Comparison of ENCODE assay signal across 1 cellular context in the genomic region with DNA sequence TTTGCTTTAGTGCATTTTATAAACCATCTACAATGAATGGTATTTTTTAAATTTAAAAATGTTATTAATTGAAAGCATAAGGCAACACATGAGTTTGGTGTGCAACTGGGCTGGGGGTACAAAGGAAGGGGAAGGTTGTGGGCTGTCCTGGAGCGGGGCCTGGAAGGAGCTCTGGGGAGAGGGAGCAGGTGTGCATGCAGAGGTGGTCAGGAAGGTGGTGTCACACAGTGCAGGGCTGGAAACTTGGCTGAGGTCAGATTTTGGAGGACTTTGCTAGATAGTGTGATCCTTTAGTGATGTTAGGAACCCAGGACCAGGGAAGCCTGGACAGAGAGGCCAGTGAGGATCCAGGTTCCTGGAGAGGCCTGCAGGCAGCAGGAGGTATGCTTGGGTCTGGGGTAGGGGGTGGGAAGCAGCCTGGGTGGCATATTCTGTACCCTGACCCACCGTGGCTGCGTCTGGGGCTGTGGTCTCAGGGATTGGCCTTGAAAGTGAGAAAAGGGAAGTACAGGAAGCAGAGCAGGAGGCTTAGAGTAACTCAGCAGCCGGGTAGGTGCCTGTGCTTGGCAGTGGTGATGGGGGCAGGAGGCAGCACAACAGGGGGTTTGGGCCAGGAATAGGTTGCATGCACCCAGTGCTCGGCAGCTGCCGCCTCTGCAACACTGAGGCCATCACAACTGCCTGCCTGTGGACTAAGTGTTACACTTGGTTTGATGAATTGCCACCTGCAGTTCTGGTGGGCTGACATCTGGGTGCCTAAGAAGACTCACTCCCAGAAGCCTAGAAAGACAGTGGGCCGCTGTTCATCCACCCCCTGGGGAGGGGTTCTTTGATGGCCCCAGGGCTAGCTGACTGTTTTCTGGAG.
TF ChIP-seq lines count a peak whose summit lies in the region.

No MANE protein-coding gene starts in this region.

TF ChIP-seq in WTC11, 78 proteins besides CTCF, POLR2A, EP300 and RAD21 (continued from another document):
- TF ChIP-seq, protein P1, sequence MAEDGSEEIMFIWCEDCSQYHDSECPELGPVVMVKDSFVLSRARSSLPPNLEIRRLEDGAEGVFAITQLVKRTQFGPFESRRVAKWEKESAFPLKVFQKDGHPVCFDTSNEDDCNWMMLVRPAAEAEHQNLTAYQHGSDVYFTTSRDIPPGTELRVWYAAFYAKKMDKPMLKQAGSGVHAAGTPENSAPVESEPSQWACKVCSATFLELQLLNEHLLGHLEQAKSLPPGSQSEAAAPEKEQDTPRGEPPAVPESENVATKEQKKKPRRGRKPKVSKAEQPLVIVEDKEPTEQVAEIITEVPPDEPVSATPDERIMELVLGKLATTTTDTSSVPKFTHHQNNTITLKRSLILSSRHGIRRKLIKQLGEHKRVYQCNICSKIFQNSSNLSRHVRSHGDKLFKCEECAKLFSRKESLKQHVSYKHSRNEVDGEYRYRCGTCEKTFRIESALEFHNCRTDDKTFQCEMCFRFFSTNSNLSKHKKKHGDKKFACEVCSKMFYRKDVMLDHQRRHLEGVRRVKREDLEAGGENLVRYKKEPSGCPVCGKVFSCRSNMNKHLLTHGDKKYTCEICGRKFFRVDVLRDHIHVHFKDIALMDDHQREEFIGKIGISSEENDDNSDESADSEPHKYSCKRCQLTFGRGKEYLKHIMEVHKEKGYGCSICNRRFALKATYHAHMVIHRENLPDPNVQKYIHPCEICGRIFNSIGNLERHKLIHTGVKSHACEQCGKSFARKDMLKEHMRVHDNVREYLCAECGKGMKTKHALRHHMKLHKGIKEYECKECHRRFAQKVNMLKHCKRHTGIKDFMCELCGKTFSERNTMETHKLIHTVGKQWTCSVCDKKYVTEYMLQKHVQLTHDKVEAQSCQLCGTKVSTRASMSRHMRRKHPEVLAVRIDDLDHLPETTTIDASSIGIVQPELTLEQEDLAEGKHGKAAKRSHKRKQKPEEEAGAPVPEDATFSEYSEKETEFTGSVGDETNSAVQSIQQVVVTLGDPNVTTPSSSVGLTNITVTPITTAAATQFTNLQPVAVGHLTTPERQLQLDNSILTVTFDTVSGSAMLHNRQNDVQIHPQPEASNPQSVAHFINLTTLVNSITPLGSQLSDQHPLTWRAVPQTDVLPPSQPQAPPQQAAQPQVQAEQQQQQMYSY (CRISPR knock-in tag; IDR thresholded peaks at IDR 0.05) = no peak
- TF ChIP-seq, protein P2, sequence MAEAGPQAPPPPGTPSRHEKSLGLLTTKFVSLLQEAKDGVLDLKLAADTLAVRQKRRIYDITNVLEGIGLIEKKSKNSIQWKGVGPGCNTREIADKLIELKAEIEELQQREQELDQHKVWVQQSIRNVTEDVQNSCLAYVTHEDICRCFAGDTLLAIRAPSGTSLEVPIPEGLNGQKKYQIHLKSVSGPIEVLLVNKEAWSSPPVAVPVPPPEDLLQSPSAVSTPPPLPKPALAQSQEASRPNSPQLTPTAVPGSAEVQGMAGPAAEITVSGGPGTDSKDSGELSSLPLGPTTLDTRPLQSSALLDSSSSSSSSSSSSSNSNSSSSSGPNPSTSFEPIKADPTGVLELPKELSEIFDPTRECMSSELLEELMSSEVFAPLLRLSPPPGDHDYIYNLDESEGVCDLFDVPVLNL (CRISPR knock-in tag; IDR thresholded peaks at IDR 0.05; ENCODE audit: borderline replicate concordance, low read depth) = no peak
- no peak for TF ChIP-seq GABPB1 (CRISPR knock-in tag; IDR thresholded peaks at IDR 0.05)
- TF ChIP-seq SMAD3 (CRISPR knock-in tag; IDR thresholded peaks at IDR 0.05; ENCODE audit: borderline replicate concordance) = no peak
- TF ChIP-seq SOX15 (CRISPR knock-in tag; IDR thresholded peaks at IDR 0.05) = no peak
- TF ChIP-seq, protein P3, sequence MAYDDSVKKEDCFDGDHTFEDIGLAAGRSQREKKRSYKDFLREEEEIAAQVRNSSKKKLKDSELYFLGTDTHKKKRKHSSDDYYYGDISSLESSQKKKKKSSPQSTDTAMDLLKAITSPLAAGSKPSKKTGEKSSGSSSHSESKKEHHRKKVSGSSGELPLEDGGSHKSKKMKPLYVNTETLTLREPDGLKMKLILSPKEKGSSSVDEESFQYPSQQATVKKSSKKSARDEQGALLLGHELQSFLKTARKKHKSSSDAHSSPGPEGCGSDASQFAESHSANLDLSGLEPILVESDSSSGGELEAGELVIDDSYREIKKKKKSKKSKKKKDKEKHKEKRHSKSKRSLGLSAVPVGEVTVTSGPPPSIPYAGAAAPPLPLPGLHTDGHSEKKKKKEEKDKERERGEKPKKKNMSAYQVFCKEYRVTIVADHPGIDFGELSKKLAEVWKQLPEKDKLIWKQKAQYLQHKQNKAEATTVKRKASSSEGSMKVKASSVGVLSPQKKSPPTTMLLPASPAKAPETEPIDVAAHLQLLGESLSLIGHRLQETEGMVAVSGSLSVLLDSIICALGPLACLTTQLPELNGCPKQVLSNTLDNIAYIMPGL (CRISPR knock-in tag; IDR thresholded peaks at IDR 0.05) = no peak
- TF ChIP-seq FOXP1 (CRISPR knock-in tag; IDR thresholded peaks at IDR 0.05; ENCODE audit: borderline replicate concordance) = no peak
- TF ChIP-seq ZNF232 (CRISPR knock-in tag; IDR thresholded peaks at IDR 0.05) = no peak
